ENCODE assay signal across 8 cellular contexts in genomic region chr16:21541611-21542051, GRCh38. TPM values are rescaled to one million over a fixed set of nuclear protein-coding genes. Genes with fewer than 3 reads are reported as not detected.
DNase-seq lines count a peak whose midpoint lies in the region; ATAC-seq and TF ChIP-seq lines count a peak whose summit lies in the region.
"Not testable (repeated sequence)": the region's sequence is repeated elsewhere in the genome, so short reads cannot be mapped to it uniquely, and the experiment has no call there.

No MANE protein-coding gene starts in this region.

- H3K27me3 Mint-ChIP-seq in CD8-positive, alpha-beta T cell (ENCODE audit: low read depth); activated T-cell treated with anti-CD3 and anti-CD28 coated beads, Interleukin-2, amount 50 U/mL, for 24 hours: not testable (repeated sequence)

- H3K27ac Mint-ChIP-seq in CD8-positive, alpha-beta T cell = peak overlapping the region; percentile 85
- peak overlapping the region; percentile 93 for H3K27ac Mint-ChIP-seq in activated T-cell treated with anti-CD3 and anti-CD28 coated beads, Interleukin-2, amount 50 U/mL, for 24 hours
- H3K27ac Mint-ChIP-seq in stimulated activated effector memory CD8-positive, alpha-beta T cell treated with anti-CD3 and anti-CD28 coated beads, Interleukin-12 subunit alpha, Interleukin-12 subunit beta, amount 100 ng/mL, for 72 hours = peak overlapping the region; percentile 88

- not testable (repeated sequence) for H3K27ac ChIP-seq in CD8-positive, alpha-beta T cell (ENCODE audit: low read depth, low read length)
- H3K27ac ChIP-seq in HL-60 (replicated peaks) = peak overlapping the region; percentile 66

- peaks cover 15% of the 10 kb centered on the region for H3K4me1 ChIP-seq in CD8-positive, alpha-beta T cell (ENCODE audit: insufficient read depth, low read length)

- H3K36me3 ChIP-seq in CD8-positive, alpha-beta T cell (ENCODE audit: insufficient read depth, low read length) = not testable (repeated sequence)

- TF ChIP-seq CTCF in CD8-positive, alpha-beta T cell (IDR thresholded peaks at IDR 0.05); HL-60 (IDR thresholded peaks at IDR 0.05; ENCODE audit: insufficient read depth, low read length): not testable (repeated sequence)

- not testable (repeated sequence) for H3K27me3 ChIP-seq in CD8-positive, alpha-beta T cell (ENCODE audit: insufficient read depth, low read length); HL-60 (ENCODE audit: insufficient read depth, poor library complexity, severe bottlenecking)

- H3K9me3 ChIP-seq in CD8-positive, alpha-beta T cell (ENCODE audit: low read length) = not testable (repeated sequence)

- H3K4me3 Mint-ChIP-seq in CD8-positive, alpha-beta T cell = peak overlapping the region; percentile 15
- H3K4me3 Mint-ChIP-seq in activated T-cell treated with anti-CD3 and anti-CD28 coated beads, Interleukin-2, amount 50 U/mL, for 24 hours = not testable (repeated sequence)
- peak overlapping the region; percentile 69 for H3K4me3 Mint-ChIP-seq in stimulated activated effector memory CD8-positive, alpha-beta T cell treated with anti-CD3 and anti-CD28 coated beads, Interleukin-12 subunit alpha, Interleukin-12 subunit beta, amount 100 ng/mL, for 72 hours

- intact Hi-C loops in CD8-positive, alpha-beta T cell (cut with DNase I, micrococcal nuclease); Right ventricle myocardium superior (cut with DNase I): not testable (repeated sequence)

- POLR2A ChIA-PET in CD8-positive, alpha-beta T cell (lab: Charles Lee) = not testable (repeated sequence)

- ATAC-seq in CD8-positive, alpha-beta T cell = peak; percentile 54
- ATAC-seq in GM19043 (IDR thresholded peaks at IDR 0.05; ENCODE audit: low read depth, unreplicated experiment) (peak; percentile 60), HG02588 (IDR thresholded peaks at IDR 0.05; ENCODE audit: unreplicated experiment) (peak; percentile 35)
- not testable (repeated sequence) for ATAC-seq in Right ventricle myocardium superior (ENCODE audit: poor library complexity)
- peak; percentile 51 for ATAC-seq in stimulated activated effector memory CD8-positive, alpha-beta T cell treated with anti-CD3 and anti-CD28 coated beads, Interleukin-12 subunit alpha, Interleukin-12 subunit beta, amount 100 ng/mL, for 72 hours

- H3K36me3 Mint-ChIP-seq in CD8-positive, alpha-beta T cell; activated T-cell treated with anti-CD3 and anti-CD28 coated beads, Interleukin-2, amount 50 U/mL, for 24 hours (ENCODE audit: low read depth): not testable (repeated sequence)
- peaks cover 14% of the 10 kb centered on the region for H3K36me3 Mint-ChIP-seq in stimulated activated effector memory CD8-positive, alpha-beta T cell treated with anti-CD3 and anti-CD28 coated beads, Interleukin-12 subunit alpha, Interleukin-12 subunit beta, amount 100 ng/mL, for 72 hours

- not testable (repeated sequence) for H3K9me3 Mint-ChIP-seq in CD8-positive, alpha-beta T cell; activated T-cell treated with anti-CD3 and anti-CD28 coated beads, Interleukin-2, amount 50 U/mL, for 24 hours; stimulated activated effector memory CD8-positive, alpha-beta T cell treated with anti-CD3 and anti-CD28 coated beads, Interleukin-12 subunit alpha, Interleukin-12 subunit beta, amount 100 ng/mL, for 72 hours

- H3K4me1 Mint-ChIP-seq in CD8-positive, alpha-beta T cell (ENCODE audit: low read depth) = peaks cover 18% of the 10 kb centered on the region
- H3K4me1 Mint-ChIP-seq in activated T-cell treated with anti-CD3 and anti-CD28 coated beads, Interleukin-2, amount 50 U/mL, for 24 hours (ENCODE audit: low read depth) = peaks cover 36% of the 10 kb centered on the region
- peaks cover 32% of the 10 kb centered on the region for H3K4me1 Mint-ChIP-seq in stimulated activated effector memory CD8-positive, alpha-beta T cell treated with anti-CD3 and anti-CD28 coated beads, Interleukin-12 subunit alpha, Interleukin-12 subunit beta, amount 100 ng/mL, for 72 hours

- CTCF ChIA-PET in CD8-positive, alpha-beta T cell (lab: Charles Lee) = not testable (repeated sequence)

- DNase-seq in CD8-positive, alpha-beta T cell = peak in 2 of 7 experiments; percentile 64 to 69
- DNase-seq in HL-60 (ENCODE audit: low read depth in 1 of 2, low spot score in 1 of 2) (peak; percentile 41 to 91), SIG-M5 (lab: John Stamatoyannopoulos, UW) (peak; percentile 67), Right ventricle myocardium superior (peak; percentile 21)
- not testable (repeated sequence) for DNase-seq in activated T-cell treated with anti-CD3 and anti-CD28 coated beads, Interleukin-2, amount 50 U/mL, for 24 hours
- peak in 1 of 2 donors; percentile 76 for DNase-seq in stimulated activated effector memory CD8-positive, alpha-beta T cell treated with anti-CD3 and anti-CD28 coated beads, Interleukin-12 subunit alpha, Interleukin-12 subunit beta, amount 100 ng/mL, for 72 hours (ENCODE audit: low spot score in 2 of 2)

- H3K4me3 ChIP-seq in CD8-positive, alpha-beta T cell (ENCODE audit: low read depth, low read length); HL-60 (replicated peaks; ENCODE audit: insufficient read depth, low read length): not testable (repeated sequence)

RNA-seq across cellular contexts. Expression of gene METTL9, which starts 57.7 kb away (rescaled TPM):
- total RNA-seq in CD8-positive, alpha-beta T cell = 10 to 100 TPM; 93.8 to 99.0 TPM
- 47.4 TPM for total RNA-seq in Right ventricle myocardium superior
